22 cellular contexts compared by ENCODE assay signal in genomic region chr10:119488675-119489074, GRCh38. TPM values are rescaled to one million over a fixed set of nuclear protein-coding genes. Genes with fewer than 3 reads are reported as not detected.
DNase-seq lines count a peak whose midpoint lies in the region; ATAC-seq and TF ChIP-seq lines count a peak whose summit lies in the region.
"Had no signal": no experiment of that assay in that cellular context is flagged by ENCODE, and none has a peak within 500 bp of the region (broad histone marks: within the 10 kb centered on the region; RNA-seq: fewer than 3 reads in every experiment).

No MANE protein-coding gene starts in this region.

- CTCF ChIA-PET in activated naive CD4-positive, alpha-beta T cell treated with anti-CD3 and anti-CD28 coated beads, Interleukin-2, amount 10 ng/mL, durations not matched to agents 7 days and 5 days (lab: Charles Lee) = interaction anchor here (0.6 to 1.4 kb wide), 2 partner anchors 19 to 123 kb away, joined by 3 read pairs; no protein-coding TSS in a partner anchor

- no peaks in the 10 kb centered on the region for H4K20me1 ChIP-seq in Karpas-422 (ENCODE audit: insufficient read depth, low read depth, low read length)

- H3K4me3 Mint-ChIP-seq in activated naive CD4-positive, alpha-beta T cell treated with anti-CD3 and anti-CD28 coated beads, Interleukin-2, amount 10 ng/mL, durations not matched to agents 7 days and 5 days = no peak overlapping the region
- peak overlapping the region; percentile 91 for H3K4me3 Mint-ChIP-seq in activated naive CD8-positive, alpha-beta T cell treated with anti-CD3 and anti-CD28 coated beads, Interleukin-2, amount 10 ng/mL, durations not matched to agents 7 days and 5 days
- H3K4me3 Mint-ChIP-seq in chondrocyte (ENCODE audit: unreplicated experiment) = no peak overlapping the region

- H3K9me3 Mint-ChIP-seq in activated naive CD4-positive, alpha-beta T cell treated with anti-CD3 and anti-CD28 coated beads, Interleukin-2, amount 10 ng/mL, durations not matched to agents 7 days and 5 days = no peaks in the 10 kb centered on the region
- no peaks in the 10 kb centered on the region for H3K9me3 Mint-ChIP-seq in activated naive CD8-positive, alpha-beta T cell treated with anti-CD3 and anti-CD28 coated beads, Interleukin-2, amount 10 ng/mL, durations not matched to agents 7 days and 5 days
- no peaks in the 10 kb centered on the region for H3K9me3 Mint-ChIP-seq in chondrocyte (ENCODE audit: low read depth)
- H3K9me3 Mint-ChIP-seq: IgD-negative memory B cell, mesothelial cell of epicardium had no signal

- H3K9me3 ChIP-seq in Karpas-422 (ENCODE audit: low read length) = no peaks in the 10 kb centered on the region
- H3K9me3 ChIP-seq: left ventricle myocardium inferior, right lobe of liver, SJCRH30 had no signal

- no peaks in the 10 kb centered on the region for H3K27me3 Mint-ChIP-seq in activated naive CD4-positive, alpha-beta T cell treated with anti-CD3 and anti-CD28 coated beads, Interleukin-2, amount 10 ng/mL, durations not matched to agents 7 days and 5 days
- H3K27me3 Mint-ChIP-seq in activated naive CD8-positive, alpha-beta T cell treated with anti-CD3 and anti-CD28 coated beads, Interleukin-2, amount 10 ng/mL, durations not matched to agents 7 days and 5 days = no peaks in the 10 kb centered on the region
- no peaks in the 10 kb centered on the region for H3K27me3 Mint-ChIP-seq in chondrocyte (ENCODE audit: low read depth)
- H3K27me3 Mint-ChIP-seq: IgD-negative memory B cell had no signal

- no peak for DNase-seq in activated naive CD4-positive, alpha-beta T cell treated with anti-CD3 and anti-CD28 coated beads, Interleukin-2, amount 10 ng/mL, durations not matched to agents 7 days and 5 days
- DNase-seq in activated naive CD4-positive, alpha-beta T cell (lab: John Stamatoyannopoulos, UW) = no peak
- DNase-seq in Karpas-422 = no peak
- no peak for DNase-seq in activated naive CD8-positive, alpha-beta T cell treated with anti-CD3 and anti-CD28 coated beads, Interleukin-2, amount 10 ng/mL, durations not matched to agents 7 days and 5 days
- DNase-seq in superior temporal gyrus (ENCODE audit: extremely low spot score) = peak; percentile 1
- DNase-seq in foreskin melanocyte = no peak
- no peak for DNase-seq in nucleus accumbens (lab: John Stamatoyannopoulos, UW)
- no peak for DNase-seq in chondrocyte (ENCODE audit: low spot score)
- DNase-seq: activated gamma-delta T cell treated with Interleukin-2 at 50 U/mL for 16 hours; cerebellar nuclear complex; COR-L47; DMS79 treated with DMSO at 0.1 percent for 48 hours; effector CD4-positive, alpha-beta T cell; foreskin keratinocyte; left ventricle myocardium inferior; NCI-H1436 treated with DMSO at 0.1 percent for 48 hours; NCI-H510A treated with DMSO at 0.1 percent for 48 hours; right lobe of liver; SJCRH30; WERI-Rb-1 had no signal

- H3K79me2 ChIP-seq in Karpas-422 (ENCODE audit: low read length) = no peaks in the 10 kb centered on the region

- H3K36me3 Mint-ChIP-seq in activated naive CD4-positive, alpha-beta T cell treated with anti-CD3 and anti-CD28 coated beads, Interleukin-2, amount 10 ng/mL, durations not matched to agents 7 days and 5 days = peaks cover 3% of the 10 kb centered on the region
- peaks cover 5% of the 10 kb centered on the region for H3K36me3 Mint-ChIP-seq in activated naive CD8-positive, alpha-beta T cell treated with anti-CD3 and anti-CD28 coated beads, Interleukin-2, amount 10 ng/mL, durations not matched to agents 7 days and 5 days
- H3K36me3 Mint-ChIP-seq in chondrocyte (ENCODE audit: low read depth) = no peaks in the 10 kb centered on the region
- H3K36me3 Mint-ChIP-seq: IgD-negative memory B cell, mesothelial cell of epicardium had no signal

- H2AFZ ChIP-seq in Karpas-422 (ENCODE audit: low read length) = peak overlapping the region; percentile 89; the same call in 1 of the 2 replicates

- H3K4me1 ChIP-seq in Karpas-422 (ENCODE audit: low read length) = peaks cover 16% of the 10 kb centered on the region
- H3K4me1 ChIP-seq: right lobe of liver, SJCRH30 had no signal

- H3K27ac Mint-ChIP-seq in activated naive CD4-positive, alpha-beta T cell treated with anti-CD3 and anti-CD28 coated beads, Interleukin-2, amount 10 ng/mL, durations not matched to agents 7 days and 5 days = peak overlapping the region; percentile 89
- peak overlapping the region; percentile 91 for H3K27ac Mint-ChIP-seq in activated naive CD8-positive, alpha-beta T cell treated with anti-CD3 and anti-CD28 coated beads, Interleukin-2, amount 10 ng/mL, durations not matched to agents 7 days and 5 days
- no peak overlapping the region for H3K27ac Mint-ChIP-seq in chondrocyte (ENCODE audit: unreplicated experiment)
- H3K27ac Mint-ChIP-seq: mesothelial cell of epicardium had no signal

- ATAC-seq in activated naive CD8-positive, alpha-beta T cell treated with anti-CD3 and anti-CD28 coated beads, Interleukin-2, amount 10 ng/mL, durations not matched to agents 7 days and 5 days (ENCODE audit: low read depth) = no peak

- H3K4me1 Mint-ChIP-seq in activated naive CD4-positive, alpha-beta T cell treated with anti-CD3 and anti-CD28 coated beads, Interleukin-2, amount 10 ng/mL, durations not matched to agents 7 days and 5 days = peaks cover 47% of the 10 kb centered on the region
- H3K4me1 Mint-ChIP-seq in activated naive CD8-positive, alpha-beta T cell treated with anti-CD3 and anti-CD28 coated beads, Interleukin-2, amount 10 ng/mL, durations not matched to agents 7 days and 5 days = peaks cover 28% of the 10 kb centered on the region
- H3K4me1 Mint-ChIP-seq in chondrocyte (ENCODE audit: low read depth) = no peaks in the 10 kb centered on the region

- H3K27me3 ChIP-seq in Karpas-422 (ENCODE audit: low read length) = no peaks in the 10 kb centered on the region
- H3K27me3 ChIP-seq: foreskin keratinocyte, right lobe of liver had no signal

- H3K36me3 ChIP-seq in Karpas-422 (ENCODE audit: insufficient read depth, low read length) = no peaks in the 10 kb centered on the region
- H3K36me3 ChIP-seq: left ventricle myocardium inferior, right lobe of liver, SJCRH30, WERI-Rb-1 had no signal

- no peak overlapping the region for H3K9ac ChIP-seq in Karpas-422 (ENCODE audit: low read length)

- H3K4me3 ChIP-seq in Karpas-422 (ENCODE audit: low read length) = no peak overlapping the region
- H3K4me3 ChIP-seq: right lobe of liver had no signal

- no peak for TF ChIP-seq CTCF in chondrocyte (IDR thresholded peaks at IDR 0.05)

- no peaks in the 10 kb centered on the region for H3K9me2 ChIP-seq in Karpas-422 (replicated peaks; ENCODE audit: insufficient read depth, low read length)

- no peak overlapping the region for H3K27ac ChIP-seq in Karpas-422 (ENCODE audit: low read length)
- H3K27ac ChIP-seq: foreskin keratinocyte, left ventricle myocardium inferior, right lobe of liver, SJCRH30, WERI-Rb-1 had no signal

- H3K4me2 ChIP-seq in Karpas-422 (ENCODE audit: low read depth, low read length, poor library complexity, severe bottlenecking) = peak overlapping the region; percentile 78

- POLR2A ChIA-PET in activated naive CD8-positive, alpha-beta T cell treated with anti-CD3 and anti-CD28 coated beads, Interleukin-2, amount 10 ng/mL, durations not matched to agents 7 days and 5 days (lab: Charles Lee) = interaction anchor here (1.7 to 2.0 kb wide), 2 partner anchors 11 to 44 kb away, joined by 7 to 8 read pairs; no protein-coding TSS in a partner anchor

RNA-seq across cellular contexts. Expression of gene RGS10, which starts 53.8 kb away (rescaled TPM):
- total RNA-seq in Karpas-422 (2014; rRNA removed; shearing (Covaris generic); ENCODE audit: low replicate concordance) = 54.5 and 78.0 TPM in 2 replicates
- 100 to 1,000 TPM; 157 to 159 TPM for total RNA-seq in activated naive CD8-positive, alpha-beta T cell treated with anti-CD3 and anti-CD28 coated beads, Interleukin-2, amount 10 ng/mL, durations not matched to agents 7 days and 5 days
- total RNA-seq in chondrocyte = 17.8 to 19.7 TPM (median 19.0 TPM) in 3 replicates
- total RNA-seq: SJCRH30 had no signal
